ENCODE assay signal across 13 cellular contexts in the genomic region with DNA sequence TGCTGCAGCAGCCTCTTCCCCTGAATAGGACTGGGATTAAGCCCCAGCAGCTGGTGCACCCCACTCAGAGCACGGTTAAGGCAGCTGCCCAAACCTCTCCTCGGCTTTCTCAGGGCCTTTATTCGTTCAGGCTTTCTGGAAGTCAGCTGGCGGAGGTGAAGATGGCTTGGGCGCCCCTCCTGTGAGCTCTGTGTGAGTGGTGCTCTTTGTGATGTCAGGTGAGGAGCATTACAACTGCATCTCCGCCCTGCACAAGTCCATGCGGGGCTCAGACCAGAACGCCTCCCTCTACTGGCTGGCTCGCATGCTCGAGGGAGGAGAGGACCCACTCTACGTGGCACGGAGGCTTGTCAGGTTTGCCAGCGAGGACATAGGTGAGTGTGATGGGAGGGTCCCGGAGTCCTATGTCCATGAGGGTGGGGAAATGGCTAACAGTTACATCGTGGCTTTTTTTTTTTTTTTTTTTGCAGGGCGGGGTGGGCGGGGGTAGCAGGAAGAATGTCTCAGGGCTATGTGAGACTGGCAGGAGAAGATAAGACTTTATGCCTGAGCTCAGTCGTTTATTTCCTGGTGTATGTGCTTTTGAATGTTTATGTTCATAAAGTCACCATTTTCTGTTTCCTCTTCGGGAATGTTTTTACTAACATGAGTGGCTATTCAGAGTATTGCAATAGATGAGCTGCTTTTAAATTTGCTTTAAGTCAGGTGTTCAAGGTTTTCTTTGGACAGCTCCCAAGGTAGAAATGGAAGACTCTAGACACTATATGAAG. TPM values are rescaled to one million over a fixed set of nuclear protein-coding genes. Genes with fewer than 3 reads are reported as not detected.
DNase-seq lines count a peak whose midpoint lies in the region; ATAC-seq, FAIRE-seq and TF ChIP-seq lines count a peak whose summit lies in the region.
"Had no signal": no experiment of that assay in that cellular context is flagged by ENCODE, and none has a peak within 500 bp of the region (broad histone marks: within the 10 kb centered on the region; RNA-seq: fewer than 3 reads in every experiment).

No MANE protein-coding gene starts in this region.

- TF ChIP-seq CTCF in bronchial epithelial cell (IDR thresholded peaks at IDR 0.05; ENCODE audit: insufficient read depth, low read length, severe bottlenecking) (peak; percentile 4), HepG2 (CRISPR knock-in tag; IDR thresholded peaks at IDR 0.05) (peak; percentile 25), type B pancreatic cell (conservative IDR thresholded peaks at IDR 0.05) (no peak)

- H3K27me3 ChIP-seq in bronchial epithelial cell (ENCODE audit: control insufficient read depth, insufficient read depth, low read length) (no peaks in the 10 kb centered on the region), HepG2 (ENCODE audit: control insufficient read depth in 1 of 2, insufficient read depth in 2 of 2, low read length in 2 of 2) (no peaks in the 10 kb centered on the region)
- H3K27me3 ChIP-seq: right lobe of liver had no signal

- no peak for TF ChIP-seq EP300 in HepG2 (IDR thresholded peaks at IDR 0.05; ENCODE audit: low read depth in 2 of 2, low read length in 2 of 2)
- no peak for TF ChIP-seq EP300 in HepG2 (CRISPR knock-in tag; IDR thresholded peaks at IDR 0.05; ENCODE audit: borderline replicate concordance)

- peak overlapping the region; percentile 25 for H3K27ac Mint-ChIP-seq in activated CD4-positive, alpha-beta T cell treated with anti-CD3 and anti-CD28 coated beads, Interleukin-2, amount 10 ng/mL, durations not matched to agents 24 days and 14 days
- H3K27ac Mint-ChIP-seq in type B pancreatic cell: peak overlapping the region; percentile 58

- H4K20me1 ChIP-seq in HepG2 (ENCODE audit: insufficient read depth, low read length): peaks cover 3% of the 10 kb centered on the region; the same call in 1 of the 2 replicates

- H3K4me3 ChIP-seq in bronchial epithelial cell (ENCODE audit: low read depth, low read length) (no peak overlapping the region), HepG2 (replicated peaks in 1 of 3; ENCODE audit: insufficient read depth in 1 of 3, low read depth in 2 of 3, low read length in 3 of 3) (no peak overlapping the region)
- H3K4me3 ChIP-seq: right lobe of liver had no signal

- H3K4me2 ChIP-seq in HepG2 (ENCODE audit: low read depth, low read length): no peak overlapping the region

- peaks cover 10% of the 10 kb centered on the region for H3K79me2 ChIP-seq in HepG2 (ENCODE audit: insufficient read depth, low read length)

- 94% methylated on average over 19 of the region's 19 CpGs for WGBS in HepG2 (ENCODE audit: low lambda C conversion rate)

- H3K9ac ChIP-seq in HepG2 (ENCODE audit: insufficient read depth, low read depth, low read length): no peak overlapping the region

- intact Hi-C loops in activated CD4-positive, alpha-beta T cell treated with anti-CD3 and anti-CD28 coated beads, Interleukin-2, amount 10 ng/mL, durations not matched to agents 24 days and 14 days (cut with micrococcal nuclease): no loop called here
- intact Hi-C loops in HepG2 (cut with micrococcal nuclease; ENCODE audit: unreplicated experiment): no loop called here

- H3K27ac ChIP-seq in HepG2 (ENCODE audit: extremely low read length, insufficient read depth, low read length): no peak overlapping the region
- H3K27ac ChIP-seq: right lobe of liver had no signal

- peak; percentile 13 for FAIRE-seq in bronchial epithelial cell (lab: Jason Lieb, UNC)
- no peak for FAIRE-seq in HepG2 (lab: Jason Lieb, UNC)
- FAIRE-seq: H54 had no signal

- peaks cover 61% of the 10 kb centered on the region for H3K36me3 Mint-ChIP-seq in activated CD4-positive, alpha-beta T cell treated with anti-CD3 and anti-CD28 coated beads, Interleukin-2, amount 10 ng/mL, durations not matched to agents 24 days and 14 days (ENCODE audit: low read depth)
- peaks cover 50% of the 10 kb centered on the region for H3K36me3 Mint-ChIP-seq in type B pancreatic cell

- peak; percentile 54 for ATAC-seq in HepG2
- ATAC-seq in GM19467 (IDR thresholded peaks at IDR 0.05; ENCODE audit: unreplicated experiment): no peak

- CTCF ChIA-PET in HepG2 (lab: Yijun Ruan, JAX; ENCODE audit: low intra/inter-chr PET ratio, low total read pairs): no interaction called here

- H3K4me1 Mint-ChIP-seq in activated CD4-positive, alpha-beta T cell treated with anti-CD3 and anti-CD28 coated beads, Interleukin-2, amount 10 ng/mL, durations not matched to agents 24 days and 14 days: peaks cover 11% of the 10 kb centered on the region
- H3K4me1 Mint-ChIP-seq in type B pancreatic cell (ENCODE audit: unreplicated experiment): peaks cover 4% of the 10 kb centered on the region

- no peaks in the 10 kb centered on the region for H3K9me3 Mint-ChIP-seq in activated CD4-positive, alpha-beta T cell treated with anti-CD3 and anti-CD28 coated beads, Interleukin-2, amount 10 ng/mL, durations not matched to agents 24 days and 14 days
- H3K9me3 Mint-ChIP-seq in type B pancreatic cell: no peaks in the 10 kb centered on the region

- no peaks in the 10 kb centered on the region for H3K9me3 ChIP-seq in HepG2 (ENCODE audit: low read length)
- H3K9me3 ChIP-seq: right lobe of liver had no signal

- in situ Hi-C loops in HepG2 (cut with HindIII; ENCODE audit: extremely low pct_ligation_motif_present, low pct_unique_long_range_greater_than_20kb): no loop called here

- no peaks in the 10 kb centered on the region for H3K27me3 Mint-ChIP-seq in activated CD4-positive, alpha-beta T cell treated with anti-CD3 and anti-CD28 coated beads, Interleukin-2, amount 10 ng/mL, durations not matched to agents 24 days and 14 days
- H3K27me3 Mint-ChIP-seq in type B pancreatic cell: no peaks in the 10 kb centered on the region

- POLR2A ChIA-PET in HepG2 (lab: Yijun Ruan, JAX): interaction anchor here (1.1 kb wide), 1 partner anchor 17 kb away, joined by 4 read pairs; no protein-coding TSS in a partner anchor

- H3K4me3 Mint-ChIP-seq in activated CD4-positive, alpha-beta T cell treated with anti-CD3 and anti-CD28 coated beads, Interleukin-2, amount 10 ng/mL, durations not matched to agents 24 days and 14 days: no peak overlapping the region
- no peak overlapping the region for H3K4me3 Mint-ChIP-seq in type B pancreatic cell

- H3K36me3 ChIP-seq in bronchial epithelial cell (ENCODE audit: control insufficient read depth, insufficient read depth, low read length) (peaks cover 25% of the 10 kb centered on the region), HepG2 (replicated peaks in 1 of 2; ENCODE audit: control insufficient read depth in 1 of 2, insufficient read depth in 2 of 2, low read length in 2 of 2) (peaks cover 25 to 80% of the 10 kb centered on the region in 2 experiments)

- no TSS peak for BruUV-seq in HepG2 (replicated peaks; lab: Mats Ljungman, UMichigan)

- no peak for DNase-seq in activated CD4-positive, alpha-beta T cell treated with anti-CD3 and anti-CD28 coated beads, Interleukin-2, amount 10 ng/mL, durations not matched to agents 24 days and 14 days
- DNase-seq in activated CD4-positive, alpha-beta T cell treated with anti-CD3 and anti-CD28 coated beads, Interleukin-2, amount 50 U/mL, for 48 hours: no peak
- DNase-seq in bronchial epithelial cell (ENCODE audit: low read depth) (no peak), HepG2 (ENCODE audit: low spot score) (no peak), type B pancreatic cell (ENCODE audit: extremely low spot score, unreplicated experiment) (no peak), A172 (ENCODE audit: low spot score) (no peak), NCI-H345 treated with DMSO at 0.1 percent for 48 hours (lab: John Stamatoyannopoulos, UW; ENCODE audit: unreplicated experiment) (no peak)
- DNase-seq: activated CD8-positive, alpha-beta memory T cell treated with anti-CD3 and anti-CD28 coated beads for 24 hours; islet precursor cell; NCI-H69; right lobe of liver had no signal

- TF ChIP-seq RAD21 in HepG2 (CRISPR knock-in tag; IDR thresholded peaks at IDR 0.05): no peak

- H2AFZ ChIP-seq in HepG2 (ENCODE audit: low read length): no peak overlapping the region

- no peak for TF ChIP-seq POLR2A in HepG2 (IDR thresholded peaks at IDR 0.05; ENCODE audit: insufficient read depth in 1 of 2, low read depth in 2 of 2, low read length in 2 of 2)

- H3K4me1 ChIP-seq in HepG2 (ENCODE audit: insufficient read depth, low read length): no peaks in the 10 kb centered on the region
- H3K4me1 ChIP-seq: right lobe of liver had no signal

RNA-seq across cellular contexts. Expression of gene WRNIP1, which starts 18.2 kb away (rescaled TPM):
- total RNA-seq in activated CD4-positive, alpha-beta T cell treated with anti-CD3 and anti-CD28 coated beads, Interleukin-2, amount 10 ng/mL, durations not matched to agents 24 days and 14 days: 49.3 and 50.5 TPM in 2 replicates
- total RNA-seq in bronchial epithelial cell (47.9 and 58.4 TPM in 2 replicates), HepG2 (2016; rRNA removed; fragmentation: Illumina TruSeq; extraction: Trizol) (88.9 and 90.3 TPM in 2 replicates), type B pancreatic cell (ENCODE audit: low replicate concordance) (37.6 and 41.2 TPM in 2 replicates)
- total RNA-seq in HepG2 (2016; cell fraction: cytosol; rRNA removed; fragmentation: Illumina TruSeq; extraction: Trizol; ENCODE audit: low read depth): 14.5 and 15.0 TPM in 2 replicates
- total RNA-seq in HepG2 (2016; cell fraction: insoluble cytoplasmic fraction; rRNA removed; fragmentation: Illumina TruSeq; extraction: Trizol): 82.7 and 90.1 TPM in 2 replicates
- 49.2 and 50.7 TPM in 2 replicates for total RNA-seq in HepG2 (2016; cell fraction: membrane; rRNA removed; fragmentation: Illumina TruSeq; extraction: Trizol)
- 48.4 and 54.7 TPM in 2 replicates for total RNA-seq in HepG2 (2016; cell fraction: nucleus; rRNA removed; fragmentation: Illumina TruSeq; extraction: Trizol)
- polyA plus RNA-seq in HepG2 (2011; rRNA removed): 73.4 and 77.7 TPM in 2 replicates
- 83.3 and 106 TPM in 2 replicates for polyA plus RNA-seq in HepG2 (2011; cell fraction: cytosol; rRNA removed)
- 69.3 and 70.9 TPM in 2 replicates for polyA plus RNA-seq in HepG2 (2011; cell fraction: nucleus; rRNA removed)
- polyA plus RNA-seq in HepG2 (2012): 57.7 and 65.4 TPM in 2 replicates
- 15.1 and 16.9 TPM in 2 replicates for polyA plus RNA-seq in HepG2 (2016; cell fraction: cytosol; fragmentation: Illumina TruSeq; extraction: Trizol; ENCODE audit: low read depth)
- 96.1 and 98.5 TPM in 2 replicates for polyA plus RNA-seq in HepG2 (2016; cell fraction: insoluble cytoplasmic fraction; fragmentation: Illumina TruSeq; extraction: Trizol; ENCODE audit: low read depth)
- polyA plus RNA-seq in HepG2 (2016; cell fraction: membrane; fragmentation: Illumina TruSeq; extraction: Trizol; ENCODE audit: low read depth): 36.1 and 39.8 TPM in 2 replicates
- 90.6 and 97.4 TPM in 2 replicates for polyA plus RNA-seq in HepG2 (2016; cell fraction: nucleus; fragmentation: Illumina TruSeq; extraction: Trizol; ENCODE audit: insufficient read depth, low read depth)
- polyA minus RNA-seq in HepG2 (2011; rRNA and poly(A)+ RNA removed; ENCODE audit: low replicate concordance): 73.1 and 84.7 TPM in 2 replicates
- polyA minus RNA-seq in HepG2 (2011; cell fraction: cytosol; rRNA and poly(A)+ RNA removed): 32.4 and 32.5 TPM in 2 replicates
- polyA minus RNA-seq in HepG2 (2011; cell fraction: nucleus; rRNA and poly(A)+ RNA removed): 39.9 and 43.4 TPM in 2 replicates
- total RNA-seq in A172 (2014; rRNA removed; shearing (Covaris generic)): 85.9 and 90.5 TPM in 2 replicates

RNA-seq across cellular contexts. Expression of gene MYLK4, which starts 32.7 kb away (rescaled TPM):
- 0.07 and 0.14 TPM in 2 replicates for total RNA-seq in activated CD4-positive, alpha-beta T cell treated with anti-CD3 and anti-CD28 coated beads, Interleukin-2, amount 10 ng/mL, durations not matched to agents 24 days and 14 days
- total RNA-seq in bronchial epithelial cell: 0.13 and 0.26 TPM in 2 replicates
- 0.15 and 0.29 TPM in 2 replicates for total RNA-seq in HepG2 (2016; rRNA removed; fragmentation: Illumina TruSeq; extraction: Trizol)
- 0.09 and 0.10 TPM in 2 replicates for total RNA-seq in HepG2 (2016; cell fraction: cytosol; rRNA removed; fragmentation: Illumina TruSeq; extraction: Trizol; ENCODE audit: low read depth)
- 0.16 and 0.32 TPM in 2 replicates for total RNA-seq in HepG2 (2016; cell fraction: insoluble cytoplasmic fraction; rRNA removed; fragmentation: Illumina TruSeq; extraction: Trizol)
- total RNA-seq in HepG2 (2016; cell fraction: membrane; rRNA removed; fragmentation: Illumina TruSeq; extraction: Trizol): 0.03 and 0.10 TPM in 2 replicates
- total RNA-seq in HepG2 (2016; cell fraction: nucleus; rRNA removed; fragmentation: Illumina TruSeq; extraction: Trizol): 0.31 and 0.34 TPM in 2 replicates
- polyA plus RNA-seq in HepG2 (2011; rRNA removed): 0.26 and 0.46 TPM in 2 replicates
- polyA plus RNA-seq in HepG2 (2011; cell fraction: cytosol; rRNA removed): 0.07 and 0.17 TPM in 2 replicates
- 1.3 and 2.2 TPM in 2 replicates for polyA plus RNA-seq in HepG2 (2011; cell fraction: nucleus; rRNA removed)
- 0.49 and 0.50 TPM in 2 replicates for polyA plus RNA-seq in HepG2 (2012)
- polyA plus RNA-seq in HepG2 (2016; cell fraction: cytosol; fragmentation: Illumina TruSeq; extraction: Trizol; ENCODE audit: low read depth): 0.02 TPM in 1 of 2 replicates, not detected in the other
- 0.11 and 0.14 TPM in 2 replicates for polyA plus RNA-seq in HepG2 (2016; cell fraction: insoluble cytoplasmic fraction; fragmentation: Illumina TruSeq; extraction: Trizol; ENCODE audit: low read depth)
- polyA plus RNA-seq in HepG2 (2016; cell fraction: membrane; fragmentation: Illumina TruSeq; extraction: Trizol; ENCODE audit: low read depth): 0.06 and 0.08 TPM in 2 replicates
- 0.44 and 0.70 TPM in 2 replicates for polyA plus RNA-seq in HepG2 (2016; cell fraction: nucleus; fragmentation: Illumina TruSeq; extraction: Trizol; ENCODE audit: insufficient read depth, low read depth)
- 0.10 and 0.33 TPM in 2 replicates for polyA minus RNA-seq in HepG2 (2011; rRNA and poly(A)+ RNA removed; ENCODE audit: low replicate concordance)
- 0.09 TPM in 1 of 2 replicates, not detected in the other for polyA minus RNA-seq in HepG2 (2011; cell fraction: cytosol; rRNA and poly(A)+ RNA removed)
- 0.64 and 0.87 TPM in 2 replicates for polyA minus RNA-seq in HepG2 (2011; cell fraction: nucleus; rRNA and poly(A)+ RNA removed)
- total RNA-seq in type B pancreatic cell (ENCODE audit: low replicate concordance): 0.29 and 0.65 TPM in 2 replicates
- 0.12 and 0.24 TPM in 2 replicates for total RNA-seq in A172 (2014; rRNA removed; shearing (Covaris generic))

RNA-seq across cellular contexts. Expression of gene SERPINB1, which starts 58.3 kb away (rescaled TPM):
- total RNA-seq in activated CD4-positive, alpha-beta T cell treated with anti-CD3 and anti-CD28 coated beads, Interleukin-2, amount 10 ng/mL, durations not matched to agents 24 days and 14 days: 76.1 and 79.9 TPM in 2 replicates
- total RNA-seq in bronchial epithelial cell (142 and 372 TPM in 2 replicates), HepG2 (2016; rRNA removed; fragmentation: Illumina TruSeq; extraction: Trizol) (41.4 and 60.1 TPM in 2 replicates), type B pancreatic cell (ENCODE audit: low replicate concordance) (31.2 and 52.0 TPM in 2 replicates)
- total RNA-seq in HepG2 (2016; cell fraction: cytosol; rRNA removed; fragmentation: Illumina TruSeq; extraction: Trizol; ENCODE audit: low read depth): 22.9 and 24.8 TPM in 2 replicates
- 40.1 and 52.3 TPM in 2 replicates for total RNA-seq in HepG2 (2016; cell fraction: insoluble cytoplasmic fraction; rRNA removed; fragmentation: Illumina TruSeq; extraction: Trizol)
- 38.4 and 42.1 TPM in 2 replicates for total RNA-seq in HepG2 (2016; cell fraction: membrane; rRNA removed; fragmentation: Illumina TruSeq; extraction: Trizol)
- 23.4 and 26.0 TPM in 2 replicates for total RNA-seq in HepG2 (2016; cell fraction: nucleus; rRNA removed; fragmentation: Illumina TruSeq; extraction: Trizol)
- polyA plus RNA-seq in HepG2 (2011; rRNA removed): 48.7 and 60.5 TPM in 2 replicates
- 35.1 and 50.0 TPM in 2 replicates for polyA plus RNA-seq in HepG2 (2011; cell fraction: cytosol; rRNA removed)
- 16.6 and 20.7 TPM in 2 replicates for polyA plus RNA-seq in HepG2 (2011; cell fraction: nucleus; rRNA removed)
- 55.8 and 68.9 TPM in 2 replicates for polyA plus RNA-seq in HepG2 (2012)
- polyA plus RNA-seq in HepG2 (2016; cell fraction: cytosol; fragmentation: Illumina TruSeq; extraction: Trizol; ENCODE audit: low read depth): 37.2 and 40.1 TPM in 2 replicates
- 67.5 and 71.1 TPM in 2 replicates for polyA plus RNA-seq in HepG2 (2016; cell fraction: insoluble cytoplasmic fraction; fragmentation: Illumina TruSeq; extraction: Trizol; ENCODE audit: low read depth)
- 42.6 and 44.3 TPM in 2 replicates for polyA plus RNA-seq in HepG2 (2016; cell fraction: membrane; fragmentation: Illumina TruSeq; extraction: Trizol; ENCODE audit: low read depth)
- polyA plus RNA-seq in HepG2 (2016; cell fraction: nucleus; fragmentation: Illumina TruSeq; extraction: Trizol; ENCODE audit: insufficient read depth, low read depth): 39.9 and 41.4 TPM in 2 replicates
- polyA minus RNA-seq in HepG2 (2011; rRNA and poly(A)+ RNA removed; ENCODE audit: low replicate concordance): 29.1 and 31.0 TPM in 2 replicates
- polyA minus RNA-seq in HepG2 (2011; cell fraction: cytosol; rRNA and poly(A)+ RNA removed): 46.4 and 51.7 TPM in 2 replicates
- polyA minus RNA-seq in HepG2 (2011; cell fraction: nucleus; rRNA and poly(A)+ RNA removed): 32.6 and 44.3 TPM in 2 replicates
- total RNA-seq in A172 (2014; rRNA removed; shearing (Covaris generic)): 12.9 and 15.0 TPM in 2 replicates
